17 cellular contexts compared by ENCODE assay signal in genomic region chr7:47621347-47621746, GRCh38. TPM values are rescaled to one million over a fixed set of nuclear protein-coding genes. Genes with fewer than 3 reads are reported as not detected.
DNase-seq lines count a peak whose midpoint lies in the region; TF ChIP-seq lines count a peak whose summit lies in the region.
"Had no signal": no experiment of that assay in that cellular context is flagged by ENCODE, and none has a peak within 500 bp of the region (broad histone marks: within the 10 kb centered on the region; RNA-seq: fewer than 3 reads in every experiment).

No MANE protein-coding gene starts in this region.

- H3K4me3 ChIP-seq in Peyer's patch (no peak overlapping the region), mesenchymal stem cell (ENCODE audit: insufficient read depth in 1 of 2, low read depth in 1 of 2, low read length in 2 of 2) (no peak overlapping the region), stomach (no peak overlapping the region), lower leg skin (ENCODE audit: low read depth, poor library complexity, severe bottlenecking) (no peak overlapping the region)
- H3K4me3 ChIP-seq: MG63, thyroid gland had no signal

- peaks cover 0 to 15% (median 0%) of the 10 kb centered on the region in 4 donors for H3K4me1 ChIP-seq in Peyer's patch
- peaks cover 15% of the 10 kb centered on the region for H3K4me1 ChIP-seq in mesenchymal stem cell (ENCODE audit: control insufficient read depth, insufficient read depth, low read depth, low read length)
- H3K4me1 ChIP-seq in stomach: peaks cover 21 to 30% (median 26%) of the 10 kb centered on the region in 4 donors

- H4K8ac ChIP-seq in mesenchymal stem cell (ENCODE audit: low read length): peak overlapping the region; percentile 70

- peak; percentile 21 for DNase-seq in COLO829 (ENCODE audit: low spot score)
- DNase-seq in Peyer's patch: no peak
- no peak for DNase-seq in mesenchymal stem cell
- no peak for DNase-seq in stomach
- no peak for DNase-seq in HK-2 (ENCODE audit: unreplicated experiment)
- no peak for DNase-seq in lower leg skin (ENCODE audit: low spot score in 2 of 2)
- no peak for DNase-seq in A172 (ENCODE audit: low spot score)
- DNase-seq in dedifferentiated amniotic fluid mesenchymal stem cell (ENCODE audit: extremely low spot score): no peak
- DNase-seq: activated CD4-positive, alpha-beta T cell treated with anti-CD3 and anti-CD28 coated beads for 1 hour; left cardiac atrium; MG63; NCI-H1436; NCI-H524; RPMI8226; SW 1271; thyroid gland had no signal

- TF ChIP-seq POLR2A in Peyer's patch (IDR thresholded peaks at IDR 0.05): no peak
- no peak for TF ChIP-seq POLR2A in stomach (IDR thresholded peaks at IDR 0.05)
- no peak for TF ChIP-seq POLR2A in lower leg skin (IDR thresholded peaks at IDR 0.05)

- H3K79me1 ChIP-seq in mesenchymal stem cell (replicated peaks; ENCODE audit: low read length, poor library complexity, severe bottlenecking): no peaks in the 10 kb centered on the region

- TF ChIP-seq EP300 in stomach (IDR thresholded peaks at IDR 0.05): no peak

- no peak overlapping the region for H3K23ac ChIP-seq in mesenchymal stem cell (ENCODE audit: low read length in 2 of 2)

- H3K4ac ChIP-seq in mesenchymal stem cell (ENCODE audit: low read depth in 1 of 2, low read length in 2 of 2): peak overlapping the region; percentile 75 to 96

- peak overlapping the region; percentile 91 for H4K91ac ChIP-seq in mesenchymal stem cell (ENCODE audit: low read length)

- TF ChIP-seq CTCF in Peyer's patch (IDR thresholded peaks at IDR 0.05): no peak
- no peak for TF ChIP-seq CTCF in stomach (IDR thresholded peaks at IDR 0.05)
- TF ChIP-seq CTCF in lower leg skin (IDR thresholded peaks at IDR 0.05): no peak

- no peak overlapping the region for H3K4me2 ChIP-seq in mesenchymal stem cell (ENCODE audit: low read length, poor library complexity, severe bottlenecking)

- peak overlapping the region; percentile 95 for H2BK120ac ChIP-seq in mesenchymal stem cell (ENCODE audit: low read depth, low read length)

- no peak overlapping the region for H2AFZ ChIP-seq in mesenchymal stem cell (ENCODE audit: low read depth, low read length)

- H2BK15ac ChIP-seq in mesenchymal stem cell (ENCODE audit: low read depth, poor library complexity, severe bottlenecking): peak overlapping the region; percentile 95

- H2BK5ac ChIP-seq in mesenchymal stem cell (ENCODE audit: low read depth, low read length, poor library complexity, severe bottlenecking): no peak overlapping the region

- H2BK12ac ChIP-seq in mesenchymal stem cell (ENCODE audit: low read length in 2 of 2): peak overlapping the region; percentile 97 to 100

- H3K36me3 ChIP-seq in Peyer's patch (no peaks in the 10 kb centered on the region), mesenchymal stem cell (ENCODE audit: control insufficient read depth in 1 of 2, insufficient read depth in 2 of 2, low read depth in 1 of 2, low read length in 2 of 2) (no peaks in the 10 kb centered on the region), stomach (no peaks in the 10 kb centered on the region)
- H3K36me3 ChIP-seq: MG63, neutrophil, thyroid gland had no signal

- H3K18ac ChIP-seq in mesenchymal stem cell (ENCODE audit: low read depth in 1 of 2, low read length in 2 of 2): peak overlapping the region; percentile 81 to 100

- peak overlapping the region; percentile 42 for H2AK5ac ChIP-seq in mesenchymal stem cell (ENCODE audit: low read length, severe bottlenecking)

- no peaks in the 10 kb centered on the region for H3K27me3 ChIP-seq in Peyer's patch
- peaks cover 0 to 49% of the 10 kb centered on the region in 2 experiments for H3K27me3 ChIP-seq in mesenchymal stem cell (ENCODE audit: control insufficient read depth in 1 of 2, insufficient read depth in 1 of 2, low read length in 2 of 2)
- H3K27me3 ChIP-seq in stomach: no peaks in the 10 kb centered on the region
- H3K27me3 ChIP-seq: MG63, neutrophil, thyroid gland had no signal

- H3K9ac ChIP-seq in mesenchymal stem cell (ENCODE audit: low read length): no peak overlapping the region

- H3K9me3 ChIP-seq in Peyer's patch (no peaks in the 10 kb centered on the region), mesenchymal stem cell (ENCODE audit: control insufficient read depth, low read length) (no peaks in the 10 kb centered on the region), stomach (no peaks in the 10 kb centered on the region)
- H3K9me3 ChIP-seq: MG63, neutrophil, thyroid gland had no signal

- H3K14ac ChIP-seq in mesenchymal stem cell (ENCODE audit: low read length in 2 of 2): peak overlapping the region in 1 of 2 experiments; percentile 83

- H3K27ac ChIP-seq in Peyer's patch: peak overlapping the region in 3 of 4 donors; percentile 42 to 67 (median 56)
- H3K27ac ChIP-seq in mesenchymal stem cell (ENCODE audit: low read length, poor library complexity, severe bottlenecking): no peak overlapping the region
- H3K27ac ChIP-seq in stomach: peak overlapping the region in 4 of 5 donors; percentile 64 to 76 (median 71)
- H3K27ac ChIP-seq: neutrophil, thyroid gland had no signal

- WGBS in mesenchymal stem cell: 96% methylated on average over 12 of the region's 12 CpGs
- WGBS in stomach, 5 donors: 87 to 93% (median 93%) methylated on average over 12 of the region's 12 CpGs
- 86 to 92% methylated on average over 12 of the region's 12 CpGs for WGBS in lower leg skin, 2 donors

- intact Hi-C loops in stomach (cut with DNase I; ENCODE audit: low total_unique reads) (no loop called here), lower leg skin (cut with DNase I; ENCODE audit: low total_unique reads) (no loop called here)

RNA-seq across cellular contexts. Expression of gene TNS3, which starts 39.4 kb away (rescaled TPM):
- total RNA-seq in Peyer's patch: 100 to 1,000 TPM in 3 of 4 donors, 10 to 100 TPM in 1; 79.5 to 157 (median 112) TPM
- polyA plus RNA-seq in mesenchymal stem cell (2013, experiment 1 of 2): 142 TPM
- polyA plus RNA-seq in mesenchymal stem cell (2013, experiment 2 of 2): 136 TPM
- total RNA-seq in stomach: 100 to 1,000 TPM in 1 of 5 donors, 10 to 100 TPM in 4; 30.1 to 105 (median 86.9) TPM
- polyA plus RNA-seq in stomach: 10 to 100 TPM in 2 of 3 donors, 1 to 10 TPM in 1; 10.0 to 40.6 (median 25.8) TPM
- 10 to 100 TPM; 19.5 to 33.9 (median 25.5) TPM for total RNA-seq in lower leg skin
- total RNA-seq in A172 (2014; rRNA removed; shearing (Covaris generic)): 95.2 and 97.2 TPM in 2 replicates
